ENCODE assay signal across 27 cellular contexts in the genomic region with DNA sequence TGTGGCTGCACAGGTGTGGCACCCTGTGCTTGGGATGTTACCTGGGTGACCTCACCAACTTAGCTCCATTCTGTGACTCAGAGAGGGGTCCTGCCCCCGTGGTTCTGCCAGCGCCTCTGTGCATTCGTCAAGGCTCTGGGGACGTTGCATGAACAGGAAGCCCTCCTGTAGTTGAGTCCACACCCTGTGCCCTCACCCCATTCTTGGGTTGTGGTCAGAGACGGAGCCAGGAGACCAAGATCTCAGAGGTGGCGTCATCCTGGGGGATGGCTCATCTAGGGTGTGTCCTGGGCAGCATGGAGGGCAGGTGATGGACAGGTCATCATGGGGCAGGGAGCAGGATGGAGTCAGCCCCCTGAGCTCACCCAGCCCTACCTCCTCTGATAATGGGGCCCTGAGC. TPM values are rescaled to one million over a fixed set of nuclear protein-coding genes. Genes with fewer than 3 reads are reported as not detected.
A peak's percentile ranks its signal among the peaks of the same experiment; 100 is the strongest.
DNase-seq lines count a peak whose midpoint lies in the region; ATAC-seq, FAIRE-seq and TF ChIP-seq lines count a peak whose summit lies in the region.
"Had no signal": no experiment of that assay in that cellular context is flagged by ENCODE, and none has a peak within 500 bp of the region (broad histone marks: within the 10 kb centered on the region; RNA-seq: fewer than 3 reads in every experiment).

No MANE protein-coding gene starts in this region.

- CTCF ChIA-PET in activated CD8-positive, alpha-beta memory T cell treated with anti-CD3 and anti-CD28 coated beads, Interleukin-2, amount 10 ng/mL, durations not matched to agents 7 days and 5 days (lab: Charles Lee), result interaction anchor here (0.8 to 1.7 kb wide), 4 partner anchors 11 to 210 kb away, joined by 3 to 5 read pairs (median 3); a partner anchor contains a TSS

- peaks cover 31% of the 10 kb centered on the region for H3K4me1 Mint-ChIP-seq in activated CD8-positive, alpha-beta memory T cell treated with anti-CD3 and anti-CD28 coated beads, Interleukin-2, amount 10 ng/mL, durations not matched to agents 7 days and 5 days

- no peak overlapping the region for H3K27ac Mint-ChIP-seq in activated CD8-positive, alpha-beta memory T cell treated with anti-CD3 and anti-CD28 coated beads, Interleukin-2, amount 10 ng/mL, durations not matched to agents 7 days and 5 days
- H3K27ac Mint-ChIP-seq: GM23338 had no signal

- H3K27me3 Mint-ChIP-seq in activated CD8-positive, alpha-beta memory T cell treated with anti-CD3 and anti-CD28 coated beads, Interleukin-2, amount 10 ng/mL, durations not matched to agents 7 days and 5 days, result peaks cover 49% of the 10 kb centered on the region

- TF ChIP-seq CTCF in bronchial epithelial cell (IDR thresholded peaks at IDR 0.05; ENCODE audit: insufficient read depth, low read length, severe bottlenecking), result no peak

- H3K27me3 ChIP-seq in bronchial epithelial cell (ENCODE audit: control insufficient read depth, insufficient read depth, low read length) (peaks cover 4% of the 10 kb centered on the region), small intestine (ENCODE audit: control insufficient read depth in 2 of 2, insufficient read depth in 2 of 2, low read length in 2 of 2) (peaks cover 4 to 33% of the 10 kb centered on the region in 2 donors)

- peaks cover 0 to 5% of the 10 kb centered on the region in 2 donors for H3K4me1 ChIP-seq in small intestine (ENCODE audit: control insufficient read depth in 2 of 2, insufficient read depth in 1 of 2, low read depth in 1 of 2, low read length in 1 of 2)
- H3K4me1 ChIP-seq: BE2C had no signal

- H3K36me3 ChIP-seq in bronchial epithelial cell (ENCODE audit: control insufficient read depth, insufficient read depth, low read length), result peaks cover 3% of the 10 kb centered on the region
- peaks cover 0 to 2% of the 10 kb centered on the region in 2 donors for H3K36me3 ChIP-seq in small intestine (ENCODE audit: control insufficient read depth in 2 of 2, insufficient read depth in 2 of 2, low read length in 2 of 2)
- H3K36me3 ChIP-seq: BE2C, brain microvascular endothelial cell, colonic mucosa, pancreas had no signal

- H3K9me3 Mint-ChIP-seq in activated CD8-positive, alpha-beta memory T cell treated with anti-CD3 and anti-CD28 coated beads, Interleukin-2, amount 10 ng/mL, durations not matched to agents 7 days and 5 days (ENCODE audit: low read depth), result no peaks in the 10 kb centered on the region
- H3K9me3 Mint-ChIP-seq: activated CD4-positive, alpha-beta T cell treated with anti-CD3 and anti-CD28 coated beads, Interleukin-2, amount 10 ng/mL, durations not matched to agents 24 days and 14 days; GM23338 had no signal

- DNase-seq in activated CD8-positive, alpha-beta memory T cell treated with anti-CD3 and anti-CD28 coated beads, Interleukin-2, amount 10 ng/mL, durations not matched to agents 7 days and 5 days, result peak; percentile 64
- no peak for DNase-seq in activated CD8-positive, alpha-beta memory T cell treated with anti-CD3 and anti-CD28 coated beads for 24 hours
- peak; percentile 45 for DNase-seq in NCI-H226
- peak; percentile 55 for DNase-seq in bronchial epithelial cell (ENCODE audit: low read depth)
- peak; percentile 26 for DNase-seq in urothelium cell line (ENCODE audit: low spot score)
- no peak for DNase-seq in small intestine
- DNase-seq in NCI-H1092 treated with DMSO at 0.1 percent for 48 hours (lab: John Stamatoyannopoulos, UW), result no peak
- DNase-seq in NCI-H1092 (lab: John Stamatoyannopoulos, UW), result no peak
- DNase-seq: activated CD4-positive, alpha-beta T cell treated with anti-CD3 and anti-CD28 coated beads, Interleukin-2, amount 10 ng/mL, durations not matched to agents 24 days and 14 days; activated gamma-delta T cell; BE2C; brain microvascular endothelial cell; colonic mucosa; glutamatergic neuron; left cardiac atrium; naive thymus-derived CD4-positive, alpha-beta T cell; NCI-H2029; pancreas; T-helper 1 cell; transverse colon had no signal

- WGBS in small intestine, 3 donors, result 44 to 63% (median 58%) methylated on average over 6 of the region's 6 CpGs

- ATAC-seq in activated CD8-positive, alpha-beta memory T cell treated with anti-CD3 and anti-CD28 coated beads, Interleukin-2, amount 10 ng/mL, durations not matched to agents 7 days and 5 days, result peak; percentile 18
- ATAC-seq: A549; GM23338; left cardiac atrium; naive thymus-derived CD4-positive, alpha-beta T cell; pancreas; right cardiac atrium had no signal

- H3K27ac ChIP-seq in small intestine (ENCODE audit: low read depth in 1 of 2, low read length in 1 of 2), result no peak overlapping the region
- H3K27ac ChIP-seq: A549, brain microvascular endothelial cell, colonic mucosa, pancreas, transverse colon, VCaP had no signal

- no peaks in the 10 kb centered on the region for H3K9me3 ChIP-seq in small intestine (ENCODE audit: control insufficient read depth, low read depth)
- H3K9me3 ChIP-seq: A549, BE2C, colonic mucosa, pancreas, transverse colon had no signal

- FAIRE-seq in bronchial epithelial cell (lab: Jason Lieb, UNC), result peak; percentile 64
- FAIRE-seq in urothelium cell line (lab: Jason Lieb, UNC), result peak; percentile 30
- FAIRE-seq in small intestine (lab: Jason Lieb, UNC), result no peak
- FAIRE-seq: A549, D721Med, pancreas had no signal

- H3K36me3 Mint-ChIP-seq in activated CD8-positive, alpha-beta memory T cell treated with anti-CD3 and anti-CD28 coated beads, Interleukin-2, amount 10 ng/mL, durations not matched to agents 7 days and 5 days, result no peaks in the 10 kb centered on the region

- no peak overlapping the region for H3K4me3 ChIP-seq in bronchial epithelial cell (ENCODE audit: low read depth, low read length)
- H3K4me3 ChIP-seq in small intestine (ENCODE audit: low read depth in 1 of 2, low read length in 2 of 2), result no peak overlapping the region
- H3K4me3 ChIP-seq: A549, colonic mucosa, GM23338, pancreas, transverse colon had no signal

- no peak overlapping the region for H3K4me3 Mint-ChIP-seq in activated CD8-positive, alpha-beta memory T cell treated with anti-CD3 and anti-CD28 coated beads, Interleukin-2, amount 10 ng/mL, durations not matched to agents 7 days and 5 days

RNA-seq across cellular contexts. Expression of a gene that starts 2.5 kb away (rescaled TPM):
- total RNA-seq in activated CD8-positive, alpha-beta memory T cell treated with anti-CD3 and anti-CD28 coated beads, Interleukin-2, amount 10 ng/mL, durations not matched to agents 7 days and 5 days, result 1 to 10 TPM in 1 of 2 experiments, under 1 TPM in 1; 0.19 to 2.0 TPM
- 0.26 and 0.64 TPM in 2 replicates for total RNA-seq in bronchial epithelial cell
- under 1 TPM in 1 of 3 donors, not detected in 2; 0.09 TPM for polyA plus RNA-seq in small intestine
- total RNA-seq: left cardiac atrium, right cardiac atrium had no signal
- polyA plus RNA-seq: naive thymus-derived CD4-positive, alpha-beta T cell; right cardiac atrium had no signal

RNA-seq across cellular contexts. Expression of a gene that starts 11.0 kb away (rescaled TPM):
- total RNA-seq in activated CD8-positive, alpha-beta memory T cell treated with anti-CD3 and anti-CD28 coated beads, Interleukin-2, amount 10 ng/mL, durations not matched to agents 7 days and 5 days, result not detected
- not detected in 2 replicates for total RNA-seq in bronchial epithelial cell
- polyA plus RNA-seq in small intestine, result not detected
- total RNA-seq: activated CD4-positive, alpha-beta T cell treated with anti-CD3 and anti-CD28 coated beads, Interleukin-2, amount 10 ng/mL, durations not matched to agents 24 days and 14 days; colonic mucosa; fibroblast of lung; GM23338; left cardiac atrium; naive thymus-derived CD4-positive, alpha-beta T cell; pancreas; right cardiac atrium; transverse colon had no signal
- polyA plus RNA-seq: adipose tissue; fibroblast of lung; GM23338; naive thymus-derived CD4-positive, alpha-beta T cell; pancreas; right cardiac atrium had no signal

RNA-seq across cellular contexts. Expression of a gene that starts 12.4 kb away (rescaled TPM):
- 10 to 100 TPM; 26.4 to 35.3 TPM for total RNA-seq in activated CD8-positive, alpha-beta memory T cell treated with anti-CD3 and anti-CD28 coated beads, Interleukin-2, amount 10 ng/mL, durations not matched to agents 7 days and 5 days
- total RNA-seq in bronchial epithelial cell, result 5.3 and 9.0 TPM in 2 replicates
- polyA plus RNA-seq in small intestine, result 10 to 100 TPM; 10.3 to 14.5 (median 14.1) TPM

RNA-seq across cellular contexts. Expression of a gene that starts 18.2 kb away (rescaled TPM):
- under 1 TPM; 0.50 to 0.68 TPM for total RNA-seq in activated CD8-positive, alpha-beta memory T cell treated with anti-CD3 and anti-CD28 coated beads, Interleukin-2, amount 10 ng/mL, durations not matched to agents 7 days and 5 days
- 0.64 and 1.3 TPM in 2 replicates for total RNA-seq in bronchial epithelial cell
- polyA plus RNA-seq in small intestine, result under 1 TPM in 1 of 3 donors, not detected in 2; 0.67 TPM
- total RNA-seq: activated CD4-positive, alpha-beta T cell treated with anti-CD3 and anti-CD28 coated beads, Interleukin-2, amount 10 ng/mL, durations not matched to agents 24 days and 14 days; left cardiac atrium; right cardiac atrium had no signal
- polyA plus RNA-seq: naive thymus-derived CD4-positive, alpha-beta T cell; right cardiac atrium had no signal

RNA-seq across cellular contexts. Expression of a gene that starts 24.6 kb away (rescaled TPM):
- not detected for total RNA-seq in activated CD8-positive, alpha-beta memory T cell treated with anti-CD3 and anti-CD28 coated beads, Interleukin-2, amount 10 ng/mL, durations not matched to agents 7 days and 5 days
- not detected in 2 replicates for total RNA-seq in bronchial epithelial cell
- polyA plus RNA-seq in small intestine, result under 1 TPM in 1 of 3 donors, not detected in 2; 0.30 TPM
- total RNA-seq: activated CD4-positive, alpha-beta T cell treated with anti-CD3 and anti-CD28 coated beads, Interleukin-2, amount 10 ng/mL, durations not matched to agents 24 days and 14 days; colonic mucosa; fibroblast of lung; GM23338; left cardiac atrium; naive thymus-derived CD4-positive, alpha-beta T cell; pancreas; right cardiac atrium; transverse colon had no signal
- polyA plus RNA-seq: adipose tissue; naive thymus-derived CD4-positive, alpha-beta T cell; right cardiac atrium had no signal

Comparison
In these comparisons a context has a peak if more than half of its experiments do, and no peak if none do; other contexts are left out.
1. DNase-seq: peak in activated CD8-positive, alpha-beta memory T cell treated with anti-CD3 and anti-CD28 coated beads, Interleukin-2, amount 10 ng/mL, durations not matched to agents 7 days and 5 days (single experiment), NCI-H226 (single experiment), bronchial epithelial cell (single experiment) and urothelium cell line (single experiment); none in activated CD8-positive, alpha-beta memory T cell treated with anti-CD3 and anti-CD28 coated beads for 24 hours (single experiment), small intestine (single experiment), NCI-H1092 treated with DMSO at 0.1 percent for 48 hours (single experiment) and NCI-H1092 (single experiment).